ENCODE assay signal across 17 cellular contexts in the genomic region with DNA sequence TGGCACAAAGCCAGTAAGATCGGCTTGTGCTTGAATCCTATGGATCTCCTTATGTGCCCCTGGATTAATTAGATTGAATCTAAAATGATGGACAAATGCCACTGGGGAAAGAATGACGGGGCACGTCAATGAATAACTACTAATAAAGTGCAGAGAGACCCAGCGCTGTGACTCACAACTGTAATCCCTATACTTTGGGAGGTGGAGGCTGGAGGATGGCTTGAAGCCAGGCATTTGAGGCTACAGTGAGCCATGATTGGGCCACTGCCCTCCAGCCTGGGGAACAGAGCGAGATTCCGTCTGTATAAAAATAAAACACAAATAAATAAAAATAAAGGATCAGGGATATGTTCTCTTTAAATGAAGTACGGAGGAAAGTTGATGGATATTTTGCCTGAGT.
DNase-seq lines count a peak whose midpoint lies in the region; ATAC-seq and TF ChIP-seq lines count a peak whose summit lies in the region.
"Had no signal": no experiment of that assay in that cellular context is flagged by ENCODE, and none has a peak within 500 bp of the region (broad histone marks: within the 10 kb centered on the region; RNA-seq: fewer than 3 reads in every experiment).

No MANE protein-coding gene starts in this region.

- no peak for TF ChIP-seq POLR2A in gastrocnemius medialis (IDR thresholded peaks at IDR 0.05)

- intact Hi-C loops in gastrocnemius medialis (cut with DNase I; ENCODE audit: low total_unique reads) = no loop called here

- TF ChIP-seq CTCF in gastrocnemius medialis (IDR thresholded peaks at IDR 0.05 in 4 of 5, conservative IDR thresholded peaks at IDR 0.05 in 1 of 5) = no peak

- H3K9me3 ChIP-seq in gastrocnemius medialis = no peaks in the 10 kb centered on the region
- H3K9me3 ChIP-seq: BE2C had no signal

- DNase-seq in M059J (ENCODE audit: low read depth) = peak; percentile 27
- peak; percentile 35 for DNase-seq in RPMI7951 (ENCODE audit: low read depth)
- DNase-seq in glomerular visceral epithelial cell (ENCODE audit: extremely low spot score) = peak; percentile 64
- DNase-seq in gastrocnemius medialis = no peak
- DNase-seq: ACHN; BE2C; C1 segment of cervical spinal cord; CD4-positive, CD25-positive, alpha-beta regulatory T cell; CD8-positive, alpha-beta memory T cell; COR-L47; HFFc6; KG1 had no signal

- no peak for ATAC-seq in gastrocnemius medialis
- no peak for ATAC-seq in HG03280 (IDR thresholded peaks at IDR 0.05; ENCODE audit: unreplicated experiment)
- ATAC-seq in GM19328 (IDR thresholded peaks at IDR 0.05; ENCODE audit: unreplicated experiment) = no peak
- ATAC-seq in HG02885 (IDR thresholded peaks at IDR 0.05; ENCODE audit: poor library complexity, unreplicated experiment) = no peak
- ATAC-seq: HCT116 had no signal

- no peak overlapping the region for H3K4me3 ChIP-seq in gastrocnemius medialis
- H3K4me3 ChIP-seq: GM23338 had no signal

- no peaks in the 10 kb centered on the region for H3K36me3 ChIP-seq in gastrocnemius medialis
- H3K36me3 ChIP-seq: BE2C had no signal

- H3K4me1 ChIP-seq in gastrocnemius medialis = no peaks in the 10 kb centered on the region
- H3K4me1 ChIP-seq: BE2C had no signal

- in situ Hi-C loops in gastrocnemius medialis (cut with MboI; ENCODE audit: low sequenced_read_pairs in 4 of 4) = loop anchor here in 1 of 4 donors (25.0 kb wide), 1 partner anchor 525 kb away; the partner anchor contains the start of gene SFRP2

- no peak overlapping the region for H3K27ac ChIP-seq in gastrocnemius medialis

- no peaks in the 10 kb centered on the region for H3K27me3 ChIP-seq in gastrocnemius medialis
- H3K27me3 ChIP-seq: BE2C had no signal

Comparison
In these comparisons a context has a peak if more than half of its experiments do, and no peak if none do; other contexts are left out.
1. DNase-seq: peak in M059J (single experiment), RPMI7951 (single experiment) and glomerular visceral epithelial cell (single experiment); none in gastrocnemius medialis (0 of 2).